8 cellular contexts compared by ENCODE assay signal in genomic region chr16:20799599-20799998, GRCh38. TPM values are rescaled to one million over a fixed set of nuclear protein-coding genes. Genes with fewer than 3 reads are reported as not detected.
DNase-seq lines count a peak whose midpoint lies in the region; ATAC-seq and TF ChIP-seq lines count a peak whose summit lies in the region.

No MANE protein-coding gene starts in this region.

- no peaks in the 10 kb centered on the region for H3K27me3 Mint-ChIP-seq in activated T-helper 1 cell treated with anti-CD3 and anti-CD28 coated beads, Interleukin-12 subunit alpha, Interleukin-12 subunit beta, Interleukin-2, Interleukin-4 antibody, amounts not matched to agents 30 ng/mL and 10 ng/mL and 1 ng/mL, durations not matched to agents 14 hours and 24 hours and 36 hours (ENCODE audit: insufficient read depth)

- TF ChIP-seq EP300 in ovary (IDR thresholded peaks at IDR 0.05) = no peak

- H3K4me3 ChIP-seq in NB4 (ENCODE audit: low read depth, low read length) (no peak overlapping the region), cardiac fibroblast (replicated peaks in 1 of 2; ENCODE audit: low read depth in 2 of 2, low read length in 2 of 2) (no peak overlapping the region), ovary (no peak overlapping the region)

- peaks cover 14% of the 10 kb centered on the region for H3K4me1 Mint-ChIP-seq in activated T-helper 1 cell treated with anti-CD3 and anti-CD28 coated beads, Interleukin-12 subunit alpha, Interleukin-12 subunit beta, Interleukin-2, Interleukin-4 antibody, amounts not matched to agents 30 ng/mL and 10 ng/mL and 1 ng/mL, durations not matched to agents 14 hours and 24 hours and 36 hours (ENCODE audit: low read depth)

- TF ChIP-seq CTCF in NB4 (IDR thresholded peaks at IDR 0.05; ENCODE audit: low read depth, low read length) = peak; percentile 31
- peak; percentile 44 for TF ChIP-seq CTCF in cardiac fibroblast (IDR thresholded peaks at IDR 0.05; ENCODE audit: low read depth, low read length)
- peak in 2 of 3 donors; percentile 14 to 37 for TF ChIP-seq CTCF in ovary (IDR thresholded peaks at IDR 0.05)

- no peaks in the 10 kb centered on the region for H3K4me1 ChIP-seq in ovary (ENCODE audit: insufficient read depth)

- no peaks in the 10 kb centered on the region for H3K9me3 ChIP-seq in ovary

- ATAC-seq in GM21381 (IDR thresholded peaks at IDR 0.05; ENCODE audit: unreplicated experiment) (no peak), HG03520 (IDR thresholded peaks at IDR 0.05; ENCODE audit: unreplicated experiment) (no peak)

- no peaks in the 10 kb centered on the region for H3K9me3 Mint-ChIP-seq in activated T-helper 1 cell treated with anti-CD3 and anti-CD28 coated beads, Interleukin-12 subunit alpha, Interleukin-12 subunit beta, Interleukin-2, Interleukin-4 antibody, amounts not matched to agents 30 ng/mL and 10 ng/mL and 1 ng/mL, durations not matched to agents 14 hours and 24 hours and 36 hours

- TF ChIP-seq POLR2A in NB4 (IDR thresholded peaks at IDR 0.05; ENCODE audit: extremely low read depth, insufficient read length) = no peak
- no peak for TF ChIP-seq POLR2A in ovary (IDR thresholded peaks at IDR 0.05)

- peaks cover 10% of the 10 kb centered on the region for H3K36me3 Mint-ChIP-seq in activated T-helper 1 cell treated with anti-CD3 and anti-CD28 coated beads, Interleukin-12 subunit alpha, Interleukin-12 subunit beta, Interleukin-2, Interleukin-4 antibody, amounts not matched to agents 30 ng/mL and 10 ng/mL and 1 ng/mL, durations not matched to agents 14 hours and 24 hours and 36 hours (ENCODE audit: low read depth)

- DNase-seq in ELR (ENCODE audit: low read depth) = peak; percentile 37
- DNase-seq in NB4 (ENCODE audit: low read depth) = peak; percentile 23
- DNase-seq in cardiac fibroblast (ENCODE audit: low read depth in 2 of 2) = peak; percentile 44 to 67
- no peak for DNase-seq in ovary
- no peak for DNase-seq in activated T-helper 1 cell treated with anti-CD3 and anti-CD28 coated beads, Interleukin-12 subunit alpha, Interleukin-12 subunit beta, Interleukin-2, Interleukin-4 antibody, amounts not matched to agents 30 ng/mL and 10 ng/mL and 1 ng/mL, durations not matched to agents 14 hours and 24 hours and 36 hours (ENCODE audit: low spot score)
- DNase-seq in medulla oblongata (ENCODE audit: extremely low spot score) = no peak

- no peak overlapping the region for H3K27ac Mint-ChIP-seq in activated T-helper 1 cell treated with anti-CD3 and anti-CD28 coated beads, Interleukin-12 subunit alpha, Interleukin-12 subunit beta, Interleukin-2, Interleukin-4 antibody, amounts not matched to agents 30 ng/mL and 10 ng/mL and 1 ng/mL, durations not matched to agents 14 hours and 24 hours and 36 hours

- intact Hi-C loops in ovary (cut with DNase I) = no loop called here
- intact Hi-C loops in activated T-helper 1 cell treated with anti-CD3 and anti-CD28 coated beads, Interleukin-12 subunit alpha, Interleukin-12 subunit beta, Interleukin-2, Interleukin-4 antibody, amounts not matched to agents 30 ng/mL and 10 ng/mL and 1 ng/mL, durations not matched to agents 14 hours and 24 hours and 36 hours (cut with micrococcal nuclease) = loop anchor here (1.0 kb wide), 1 partner anchor 284 kb away; no protein-coding TSS in a partner anchor

- no peak overlapping the region for H3K27ac ChIP-seq in ovary

- no peaks in the 10 kb centered on the region for H3K36me3 ChIP-seq in ovary

- H3K4me3 Mint-ChIP-seq in activated T-helper 1 cell treated with anti-CD3 and anti-CD28 coated beads, Interleukin-12 subunit alpha, Interleukin-12 subunit beta, Interleukin-2, Interleukin-4 antibody, amounts not matched to agents 30 ng/mL and 10 ng/mL and 1 ng/mL, durations not matched to agents 14 hours and 24 hours and 36 hours = no peak overlapping the region

- 47 to 53% (median 52%) methylated on average over 2 of the region's 2 CpGs for WGBS in ovary, 3 donors

- H3K27me3 ChIP-seq in ovary = no peaks in the 10 kb centered on the region

RNA-seq across cellular contexts. Expression of gene ERI2, which starts 6.7 kb away (rescaled TPM):
- total RNA-seq in ovary = 10 to 100 TPM in 1 of 7 donors, 1 to 10 TPM in 6; 3.6 to 10.3 (median 6.4) TPM
- 1 to 10 TPM; 4.1 to 6.7 TPM for polyA plus RNA-seq in ovary
- 13.9 and 14.2 TPM in 2 replicates for total RNA-seq in activated T-helper 1 cell treated with anti-CD3 and anti-CD28 coated beads, Interleukin-12 subunit alpha, Interleukin-12 subunit beta, Interleukin-2, Interleukin-4 antibody, amounts not matched to agents 30 ng/mL and 10 ng/mL and 1 ng/mL, durations not matched to agents 14 hours and 24 hours and 36 hours

RNA-seq across cellular contexts. Expression of gene REXO5, which starts 6.7 kb away (rescaled TPM):
- total RNA-seq in ovary = 1 to 10 TPM in 6 of 7 donors, under 1 TPM in 1; 0.73 to 7.6 (median 2.4) TPM
- 1 to 10 TPM; 4.0 to 4.8 TPM for polyA plus RNA-seq in ovary
- total RNA-seq in activated T-helper 1 cell treated with anti-CD3 and anti-CD28 coated beads, Interleukin-12 subunit alpha, Interleukin-12 subunit beta, Interleukin-2, Interleukin-4 antibody, amounts not matched to agents 30 ng/mL and 10 ng/mL and 1 ng/mL, durations not matched to agents 14 hours and 24 hours and 36 hours = 7.7 and 8.3 TPM in 2 replicates

RNA-seq across cellular contexts. Expression of gene ACSM3, which starts 35.8 kb away (rescaled TPM):
- 100 to 1,000 TPM in 6 of 7 donors, 10 to 100 TPM in 1; 97.1 to 481 (median 251) TPM for total RNA-seq in ovary
- polyA plus RNA-seq in ovary = 100 to 1,000 TPM; 237 to 248 TPM
- 1.9 and 2.9 TPM in 2 replicates for total RNA-seq in activated T-helper 1 cell treated with anti-CD3 and anti-CD28 coated beads, Interleukin-12 subunit alpha, Interleukin-12 subunit beta, Interleukin-2, Interleukin-4 antibody, amounts not matched to agents 30 ng/mL and 10 ng/mL and 1 ng/mL, durations not matched to agents 14 hours and 24 hours and 36 hours

RNA-seq across cellular contexts. Expression of gene THUMPD1, which starts 58.0 kb away (rescaled TPM):
- total RNA-seq in ovary = 10 to 100 TPM; 29.3 to 45.5 (median 37.2) TPM
- polyA plus RNA-seq in ovary = 10 to 100 TPM; 18.2 to 27.9 TPM
- total RNA-seq in activated T-helper 1 cell treated with anti-CD3 and anti-CD28 coated beads, Interleukin-12 subunit alpha, Interleukin-12 subunit beta, Interleukin-2, Interleukin-4 antibody, amounts not matched to agents 30 ng/mL and 10 ng/mL and 1 ng/mL, durations not matched to agents 14 hours and 24 hours and 36 hours = 42.4 and 43.3 TPM in 2 replicates

Comparison
In these comparisons a context has a peak if more than half of its experiments do, and no peak if none do; other contexts are left out.
1. DNase-seq: peak in ELR (single experiment), NB4 (single experiment) and cardiac fibroblast (2 of 2); none in ovary (0 of 5), activated T-helper 1 cell treated with anti-CD3 and anti-CD28 coated beads, Interleukin-12 subunit alpha, Interleukin-12 subunit beta, Interleukin-2, Interleukin-4 antibody, amounts not matched to agents 30 ng/mL and 10 ng/mL and 1 ng/mL, durations not matched to agents 14 hours and 24 hours and 36 hours (single experiment) and medulla oblongata (single experiment).
2. RNA of gene ACSM3, which starts 35.8 kb away (total RNA-seq): 97.1 to 481 TPM in ovary; 1.9 to 2.9 TPM in activated T-helper 1 cell treated with anti-CD3 and anti-CD28 coated beads, Interleukin-12 subunit alpha, Interleukin-12 subunit beta, Interleukin-2, Interleukin-4 antibody, amounts not matched to agents 30 ng/mL and 10 ng/mL and 1 ng/mL, durations not matched to agents 14 hours and 24 hours and 36 hours; every median in the first group is over 10 times any median in the second.
3. Peak in every context shown above with its lines, with median percentiles within 50 percentile points of each other: CTCF ChIP-seq.